ENCODE assay signal across 11 cellular contexts in genomic region chr2:85662899-85663683, GRCh38. TPM values are rescaled to one million over a fixed set of nuclear protein-coding genes. Genes with fewer than 3 reads are reported as not detected.
A peak's percentile ranks its signal among the peaks of the same experiment; 100 is the strongest.
DNase-seq lines count a peak whose midpoint lies in the region; ATAC-seq, FAIRE-seq and TF ChIP-seq lines count a peak whose summit lies in the region.
"Had no signal": no experiment of that assay in that cellular context is flagged by ENCODE, and none has a peak within 500 bp of the region (broad histone marks: within the 10 kb centered on the region; RNA-seq: fewer than 3 reads in every experiment).

No MANE protein-coding gene starts in this region.

- no peak for TF ChIP-seq POLR2A in endothelial cell of umbilical vein (IDR thresholded peaks at IDR 0.05; ENCODE audit: low read depth, low read length)

- no TSS peak for BruUV-seq in endothelial cell of umbilical vein (replicated peaks; lab: Mats Ljungman, UMichigan)

- no peak overlapping the region for H3K9ac ChIP-seq in endothelial cell of umbilical vein (replicated peaks; ENCODE audit: extremely low read depth, insufficient read depth, low read length)

- no peaks in the 10 kb centered on the region for H4K20me1 ChIP-seq in endothelial cell of umbilical vein (replicated peaks; ENCODE audit: control insufficient read depth, extremely low read depth, insufficient read depth, low read length)

- H3K9me3 ChIP-seq in AG04450 (ENCODE audit: control insufficient read depth, insufficient read depth, low read length) (no peaks in the 10 kb centered on the region; the same call in 1 of the 2 replicates), endothelial cell of umbilical vein (replicated peaks; ENCODE audit: control insufficient read depth, insufficient read depth, low read length) (no peaks in the 10 kb centered on the region), lower lobe of right lung (no peaks in the 10 kb centered on the region)

- dilution Hi-C loops in endothelial cell of umbilical vein (cut with MboI; ENCODE audit: extremely low pct_ligation_motif_present, low sequenced_read_pairs), result no loop called here

- intact Hi-C loops in endothelial cell of umbilical vein (cut with micrococcal nuclease), result no loop called here
- intact Hi-C loops in lower lobe of right lung (cut with DNase I), result no loop called here

- TF ChIP-seq CTCF in AG04450 (IDR thresholded peaks at IDR 0.05; ENCODE audit: low read depth, low read length) (no peak), endothelial cell of umbilical vein (IDR thresholded peaks at IDR 0.05; ENCODE audit: extremely low read depth in 1 of 2, insufficient read depth in 1 of 2, low read depth in 1 of 2, low read length in 2 of 2) (no peak), lower lobe of right lung (IDR thresholded peaks at IDR 0.05) (no peak)

- no peak overlapping the region for H3K27ac ChIP-seq in AG04450 (ENCODE audit: low read depth, low read length)
- no peak overlapping the region for H3K27ac ChIP-seq in endothelial cell of umbilical vein (ENCODE audit: insufficient read depth, low read depth, low read length)
- peak overlapping the region; percentile 98 for H3K27ac ChIP-seq in lower lobe of right lung

- DNase-seq in AG04450 (ENCODE audit: low read depth, low spot score), result peak; percentile 71
- DNase-seq in LHCN-M2 (ENCODE audit: low read depth), result peak; percentile 88
- peak; percentile 90 for DNase-seq in endothelial cell of umbilical vein (ENCODE audit: low read depth, low spot score)
- no peak for DNase-seq in lower lobe of right lung
- no peak for DNase-seq in retina
- no peak for DNase-seq in NCI-H1930 (lab: John Stamatoyannopoulos, UW)
- DNase-seq in DMS79 treated with DMSO at 0.1 percent for 48 hours (lab: John Stamatoyannopoulos, UW), result no peak
- DNase-seq: CD4-positive, alpha-beta memory T cell had no signal

- H2AFZ ChIP-seq in endothelial cell of umbilical vein (ENCODE audit: low read depth, low read length), result no peak overlapping the region

- no peaks in the 10 kb centered on the region for H3K79me2 ChIP-seq in endothelial cell of umbilical vein (ENCODE audit: control insufficient read depth, insufficient read depth, low read length)

- H3K36me3 ChIP-seq in endothelial cell of umbilical vein (ENCODE audit: control insufficient read depth in 2 of 2, extremely low read depth in 1 of 2, insufficient read depth in 2 of 2, low read length in 2 of 2) (no peaks in the 10 kb centered on the region), lower lobe of right lung (peaks cover 33% of the 10 kb centered on the region)

- peak; percentile 99 for FAIRE-seq in endothelial cell of umbilical vein (lab: Jason Lieb, UNC)

- H3K4me1 ChIP-seq in endothelial cell of umbilical vein (ENCODE audit: control insufficient read depth, extremely low read depth, insufficient read depth, low read length) (peaks cover 23% of the 10 kb centered on the region), lower lobe of right lung (peaks cover 28% of the 10 kb centered on the region)

- H3K4me3 ChIP-seq in AG04450 (ENCODE audit: low read depth, low read length), result no peak overlapping the region
- H3K4me3 ChIP-seq in endothelial cell of umbilical vein (replicated peaks in 1 of 3; ENCODE audit: insufficient read depth in 1 of 3, low read depth in 1 of 3, low read length in 3 of 3), result no peak overlapping the region
- peak overlapping the region; percentile 54 for H3K4me3 ChIP-seq in lower lobe of right lung

- POLR2A ChIA-PET in AG04450 (lab: Yijun Ruan, JAX) (interaction anchor here (0.6 kb wide), 1 partner anchor 47 kb away, joined by 3 read pairs; the partner anchor contains the start of gene USP39), endothelial cell of umbilical vein (lab: Charles Lee) (interaction anchor here (0.7 kb wide), 1 partner anchor 78 kb away, joined by 7 read pairs; no protein-coding TSS in a partner anchor)

- no peak overlapping the region for H3K4me2 ChIP-seq in endothelial cell of umbilical vein (ENCODE audit: insufficient read depth, low read length)

- H3K9me1 ChIP-seq in endothelial cell of umbilical vein (replicated peaks; ENCODE audit: control insufficient read depth, extremely low read depth, insufficient read depth, low read length), result no peaks in the 10 kb centered on the region

- H3K27me3 ChIP-seq in AG04450 (ENCODE audit: control insufficient read depth, insufficient read depth, low read length) (no peaks in the 10 kb centered on the region), endothelial cell of umbilical vein (ENCODE audit: control insufficient read depth in 2 of 2, insufficient read depth in 2 of 2, low read length in 2 of 2) (no peaks in the 10 kb centered on the region), lower lobe of right lung (ENCODE audit: low read depth) (no peaks in the 10 kb centered on the region)

- CTCF ChIA-PET in AG04450 (lab: Charles Lee), result no interaction called here
- CTCF ChIA-PET in endothelial cell of umbilical vein (lab: Charles Lee), result interaction anchor here (0.6 to 2.6 kb wide), 8 partner anchors 10 to 216 kb away, joined by 3 to 12 read pairs (median 4); no protein-coding TSS in a partner anchor

- ATAC-seq in lower lobe of right lung (peak in 1 of 2 donors; percentile 2), HG03565 (IDR thresholded peaks at IDR 0.05; ENCODE audit: unreplicated experiment) (no peak)
- ATAC-seq: activated T-helper 17 cell treated with anti-CD3 and anti-CD28 coated beads, Interleukin-2, amount 50 U/mL, for 72 hours had no signal

TF ChIP-seq in endothelial cell of umbilical vein, 7 proteins besides CTCF, POLR2A, EP300 and RAD21 (continues in another document):
- TF ChIP-seq EZH2 (IDR thresholded peaks at IDR 0.05; ENCODE audit: borderline replicate concordance, low read depth, low read length, severe bottlenecking) (no peak), POLR2AphosphoS5 (IDR thresholded peaks at IDR 0.05; ENCODE audit: insufficient read depth, low read depth, low read length) (peak; percentile 79), JUN (IDR thresholded peaks at IDR 0.05; ENCODE audit: borderline replicate concordance, insufficient read depth, insufficient read length, low read depth) (peak; percentile 70), GATA2 (IDR thresholded peaks at IDR 0.05; ENCODE audit: insufficient read depth, insufficient read length, low read depth, low read length) (peak; percentile 49)

RNA-seq across cellular contexts. Expression of gene SFTPB, which starts 4.9 kb away (rescaled TPM):
- not detected in 2 replicates for polyA plus RNA-seq in AG04450 (2011; rRNA removed)
- polyA minus RNA-seq in AG04450 (2011; rRNA and poly(A)+ RNA removed), result not detected in 2 replicates
- total RNA-seq in LHCN-M2 (2014; rRNA removed), result not detected in 2 replicates
- not detected for polyA plus RNA-seq in LHCN-M2 (2012)
- not detected in 2 replicates for total RNA-seq in endothelial cell of umbilical vein
- polyA plus RNA-seq in endothelial cell of umbilical vein, result not detected in 2 replicates
- not detected in 2 replicates for polyA plus RNA-seq in endothelial cell of umbilical vein (2011; cell fraction: cytosol; rRNA removed)
- not detected in 2 replicates for polyA plus RNA-seq in endothelial cell of umbilical vein (2011; cell fraction: nucleus; rRNA removed)
- polyA plus RNA-seq in endothelial cell of umbilical vein (2012), result not detected in 2 replicates
- not detected in 2 replicates for polyA minus RNA-seq in endothelial cell of umbilical vein
- not detected for polyA minus RNA-seq in endothelial cell of umbilical vein (2011; cell fraction: cytosol; rRNA and poly(A)+ RNA removed)
- polyA minus RNA-seq in endothelial cell of umbilical vein (2011; cell fraction: nucleus; rRNA and poly(A)+ RNA removed), result not detected in 2 replicates
- total RNA-seq in lower lobe of right lung, result 12,584 TPM
- total RNA-seq: activated T-helper 17 cell treated with anti-CD3 and anti-CD28 coated beads, Interleukin-2, amount 50 U/mL, for 72 hours; CD4-positive, alpha-beta memory T cell; subcutaneous adipose tissue had no signal
- polyA plus RNA-seq: CD4-positive, alpha-beta memory T cell had no signal

RNA-seq across cellular contexts. Expression of gene GNLY, which starts 31.1 kb away (rescaled TPM):
- polyA plus RNA-seq in AG04450 (2011; rRNA removed) (not detected in 2 replicates), endothelial cell of umbilical vein (not detected in 2 replicates)
- not detected in 2 replicates for polyA minus RNA-seq in AG04450 (2011; rRNA and poly(A)+ RNA removed)
- total RNA-seq in LHCN-M2 (2014; rRNA removed) (not detected in 2 replicates), endothelial cell of umbilical vein (not detected in 2 replicates), lower lobe of right lung (21.5 TPM)
- polyA plus RNA-seq in LHCN-M2 (2012), result not detected
- polyA plus RNA-seq in endothelial cell of umbilical vein (2011; cell fraction: cytosol; rRNA removed), result not detected in 2 replicates
- 0.28 TPM in 1 of 2 replicates, not detected in the other for polyA plus RNA-seq in endothelial cell of umbilical vein (2011; cell fraction: nucleus; rRNA removed)
- polyA plus RNA-seq in endothelial cell of umbilical vein (2012), result not detected in 2 replicates
- not detected in 2 replicates for polyA minus RNA-seq in endothelial cell of umbilical vein
- not detected for polyA minus RNA-seq in endothelial cell of umbilical vein (2011; cell fraction: cytosol; rRNA and poly(A)+ RNA removed)
- not detected in 2 replicates for polyA minus RNA-seq in endothelial cell of umbilical vein (2011; cell fraction: nucleus; rRNA and poly(A)+ RNA removed)

RNA-seq across cellular contexts. Expression of gene USP39, which starts 47.1 kb away (rescaled TPM):
- polyA plus RNA-seq in AG04450 (2011; rRNA removed) (52.6 and 53.8 TPM in 2 replicates), endothelial cell of umbilical vein (57.8 TPM in 2 replicates)
- polyA minus RNA-seq in AG04450 (2011; rRNA and poly(A)+ RNA removed), result 40.6 and 50.1 TPM in 2 replicates
- total RNA-seq in LHCN-M2 (2014; rRNA removed) (68.3 and 92.4 TPM in 2 replicates), endothelial cell of umbilical vein (58.3 and 64.5 TPM in 2 replicates), lower lobe of right lung (40.2 TPM)
- 52.7 TPM for polyA plus RNA-seq in LHCN-M2 (2012)
- 49.9 and 50.6 TPM in 2 replicates for polyA plus RNA-seq in endothelial cell of umbilical vein (2011; cell fraction: cytosol; rRNA removed)
- 72.2 and 74.4 TPM in 2 replicates for polyA plus RNA-seq in endothelial cell of umbilical vein (2011; cell fraction: nucleus; rRNA removed)
- 58.6 and 68.8 TPM in 2 replicates for polyA plus RNA-seq in endothelial cell of umbilical vein (2012)
- 81.3 and 84.2 TPM in 2 replicates for polyA minus RNA-seq in endothelial cell of umbilical vein
- polyA minus RNA-seq in endothelial cell of umbilical vein (2011; cell fraction: cytosol; rRNA and poly(A)+ RNA removed), result 42.1 TPM
- polyA minus RNA-seq in endothelial cell of umbilical vein (2011; cell fraction: nucleus; rRNA and poly(A)+ RNA removed), result 37.6 and 48.6 TPM in 2 replicates

RNA-seq across cellular contexts. Expression of gene C2orf68, which starts 51.2 kb away (rescaled TPM):
- polyA plus RNA-seq in AG04450 (2011; rRNA removed), result 17.8 and 19.1 TPM in 2 replicates
- 21.7 and 25.3 TPM in 2 replicates for polyA minus RNA-seq in AG04450 (2011; rRNA and poly(A)+ RNA removed)
- 9.4 and 15.7 TPM in 2 replicates for total RNA-seq in LHCN-M2 (2014; rRNA removed)
- polyA plus RNA-seq in LHCN-M2 (2012), result 25.8 TPM
- total RNA-seq in endothelial cell of umbilical vein, result 23.0 and 27.4 TPM in 2 replicates
- polyA plus RNA-seq in endothelial cell of umbilical vein, result 17.4 and 20.9 TPM in 2 replicates
- polyA plus RNA-seq in endothelial cell of umbilical vein (2011; cell fraction: cytosol; rRNA removed), result 13.1 TPM in 2 replicates
- polyA plus RNA-seq in endothelial cell of umbilical vein (2011; cell fraction: nucleus; rRNA removed), result 20.0 and 25.4 TPM in 2 replicates
- 13.4 and 16.3 TPM in 2 replicates for polyA plus RNA-seq in endothelial cell of umbilical vein (2012)
- polyA minus RNA-seq in endothelial cell of umbilical vein, result 31.9 and 46.7 TPM in 2 replicates
- 27.0 TPM for polyA minus RNA-seq in endothelial cell of umbilical vein (2011; cell fraction: cytosol; rRNA and poly(A)+ RNA removed)
- 15.5 and 20.8 TPM in 2 replicates for polyA minus RNA-seq in endothelial cell of umbilical vein (2011; cell fraction: nucleus; rRNA and poly(A)+ RNA removed)
- 40.6 TPM for total RNA-seq in lower lobe of right lung

Comparison
In these comparisons a context has a peak if more than half of its experiments do, and no peak if none do; other contexts are left out.
1. DNase-seq: peak in AG04450 (single experiment), LHCN-M2 (single experiment) and endothelial cell of umbilical vein (single experiment); none in lower lobe of right lung (single experiment), retina (single experiment), NCI-H1930 (0 of 2) and DMS79 treated with DMSO at 0.1 percent for 48 hours (single experiment).
2. RNA of gene SFTPB, which starts 4.9 kb away (total RNA-seq): 12,584 TPM in lower lobe of right lung (single experiment); not detected in LHCN-M2 and not detected in endothelial cell of umbilical vein; every median in the first group is over 1,000 times any median in the second.
3. RNA of gene GNLY, which starts 31.1 kb away (total RNA-seq): 21.5 TPM in lower lobe of right lung (single experiment); not detected in LHCN-M2 and not detected in endothelial cell of umbilical vein; every median in the first group is over 10 times any median in the second.